9 cellular contexts compared by ENCODE assay signal in genomic region chr2:207926133-207927076, GRCh38.
DNase-seq lines count a peak whose midpoint lies in the region; ATAC-seq, FAIRE-seq and TF ChIP-seq lines count a peak whose summit lies in the region.
"Had no signal": no experiment of that assay in that cellular context is flagged by ENCODE, and none has a peak within 500 bp of the region (broad histone marks: within the 10 kb centered on the region; RNA-seq: fewer than 3 reads in every experiment).

No MANE protein-coding gene starts in this region.

- no peak overlapping the region for H3K4me3 ChIP-seq in astrocyte (ENCODE audit: insufficient read depth, low read depth, low read length)
- H3K4me3 ChIP-seq in hepatocyte = no peak overlapping the region
- no peak overlapping the region for H3K4me3 ChIP-seq in gastrocnemius medialis
- H3K4me3 ChIP-seq: tibial nerve had no signal

- H3K4me2 ChIP-seq in astrocyte (ENCODE audit: low read length) (peak overlapping the region; percentile 52), hepatocyte (peak overlapping the region; percentile 54)

- no peak overlapping the region for H2AFZ ChIP-seq in astrocyte (ENCODE audit: low read depth, low read length)
- no peak overlapping the region for H2AFZ ChIP-seq in hepatocyte

- peaks cover 3% of the 10 kb centered on the region for H3K36me3 ChIP-seq in astrocyte (ENCODE audit: insufficient read depth, low read length)
- no peaks in the 10 kb centered on the region for H3K36me3 ChIP-seq in hepatocyte (replicated peaks; ENCODE audit: insufficient read depth, low read depth)
- peaks cover 0 to 5% of the 10 kb centered on the region in 2 donors for H3K36me3 ChIP-seq in gastrocnemius medialis

- FAIRE-seq in astrocyte (lab: Jason Lieb, UNC) = peak; percentile 52

- H3K27ac ChIP-seq in astrocyte (ENCODE audit: low read depth, low read length) (no peak overlapping the region), hepatocyte (peak overlapping the region; percentile 64), gastrocnemius medialis (peak overlapping the region in 1 of 4 donors; percentile 1)

- H3K4me3 Mint-ChIP-seq in astrocyte (ENCODE audit: unreplicated experiment) = no peak overlapping the region

- H3K4me1 ChIP-seq in astrocyte (ENCODE audit: insufficient read depth, low read length) (peaks cover 8% of the 10 kb centered on the region), hepatocyte (ENCODE audit: insufficient read depth) (peaks cover 10% of the 10 kb centered on the region), gastrocnemius medialis (no peaks in the 10 kb centered on the region)

- ATAC-seq in gastrocnemius medialis (peak; percentile 81 to 92), GM21423 (IDR thresholded peaks at IDR 0.05; ENCODE audit: unreplicated experiment) (no peak), GM21576 (IDR thresholded peaks at IDR 0.05; ENCODE audit: unreplicated experiment) (no peak)

- H3K27me3 ChIP-seq in astrocyte (ENCODE audit: insufficient read depth, low read length) (no peaks in the 10 kb centered on the region), hepatocyte (no peaks in the 10 kb centered on the region), gastrocnemius medialis (no peaks in the 10 kb centered on the region)
- H3K27me3 ChIP-seq: tibial nerve had no signal

- H3K79me2 ChIP-seq in astrocyte (ENCODE audit: insufficient read depth, low read length) (no peaks in the 10 kb centered on the region), hepatocyte (no peaks in the 10 kb centered on the region)

- H3K27me3 Mint-ChIP-seq in astrocyte (ENCODE audit: low read depth, unreplicated experiment) = no peaks in the 10 kb centered on the region

- no peaks in the 10 kb centered on the region for H3K9me3 ChIP-seq in astrocyte (ENCODE audit: insufficient read depth, low read depth, low read length)
- no peaks in the 10 kb centered on the region for H3K9me3 ChIP-seq in hepatocyte (ENCODE audit: low read depth)
- no peaks in the 10 kb centered on the region for H3K9me3 ChIP-seq in gastrocnemius medialis
- H3K9me3 ChIP-seq: tibial nerve had no signal

- H3K9me2 ChIP-seq in hepatocyte (replicated peaks; ENCODE audit: insufficient read depth) = no peaks in the 10 kb centered on the region

- H3K36me3 Mint-ChIP-seq in astrocyte (ENCODE audit: low read depth, unreplicated experiment) = peaks cover 8% of the 10 kb centered on the region

- no peaks in the 10 kb centered on the region for H3K4me1 Mint-ChIP-seq in astrocyte (ENCODE audit: low read depth, unreplicated experiment)

- WGBS in hepatocyte (ENCODE audit: low lambda C conversion rate, missing lambda C conversion rate) = 45% methylated on average over 15 of the region's 15 CpGs

- no peak for TF ChIP-seq POLR2A in gastrocnemius medialis (IDR thresholded peaks at IDR 0.05)

- TF ChIP-seq CTCF in astrocyte (IDR thresholded peaks at IDR 0.05; ENCODE audit: insufficient read depth, low read depth, low read length) (no peak), hepatocyte (IDR thresholded peaks at IDR 0.05; ENCODE audit: poor library complexity) (no peak), gastrocnemius medialis (IDR thresholded peaks at IDR 0.05 in 4 of 5, conservative IDR thresholded peaks at IDR 0.05 in 1 of 5) (no peak)

- no peaks in the 10 kb centered on the region for H4K20me1 ChIP-seq in astrocyte (ENCODE audit: insufficient read depth, low read length)
- H4K20me1 ChIP-seq in hepatocyte (ENCODE audit: insufficient read depth, poor library complexity, severe bottlenecking) = no peaks in the 10 kb centered on the region

- no peak overlapping the region for H3K27ac Mint-ChIP-seq in astrocyte (ENCODE audit: unreplicated experiment)

- in situ Hi-C loops in gastrocnemius medialis (cut with MboI; ENCODE audit: low sequenced_read_pairs in 4 of 4) = no loop called here

- DNase-seq in GM04503 (ENCODE audit: low read depth) = peak; percentile 81
- peak; percentile 66 for DNase-seq in astrocyte (ENCODE audit: low read depth)
- DNase-seq in hepatocyte (ENCODE audit: low spot score) = peak; percentile 57
- DNase-seq in gastrocnemius medialis = peak; percentile 16 to 66
- no peak for DNase-seq in NCI-H128 (lab: John Stamatoyannopoulos, UW; ENCODE audit: unreplicated experiment)
- no peak for DNase-seq in activated CD4-positive, alpha-beta T cell treated with anti-CD3 and anti-CD28 coated beads, Interleukin-2, amount 50 U/mL, for 1 hour

- H3K9ac ChIP-seq in astrocyte (ENCODE audit: low read length) = no peak overlapping the region

- intact Hi-C loops in gastrocnemius medialis (cut with DNase I; ENCODE audit: low total_unique reads) = no loop called here

- H3K9me3 Mint-ChIP-seq in astrocyte (ENCODE audit: unreplicated experiment) = no peaks in the 10 kb centered on the region

Comparison
In these comparisons a context has a peak if more than half of its experiments do, and no peak if none do; other contexts are left out.
1. DNase-seq: peak in GM04503 (single experiment), astrocyte (single experiment), hepatocyte (single experiment) and gastrocnemius medialis (2 of 2); none in NCI-H128 (single experiment) and activated CD4-positive, alpha-beta T cell treated with anti-CD3 and anti-CD28 coated beads, Interleukin-2, amount 50 U/mL, for 1 hour (single experiment).
2. ATAC-seq: peak in gastrocnemius medialis (2 of 2); none in GM21423 (single experiment) and GM21576 (single experiment).